8 cellular contexts compared by ENCODE assay signal in the genomic region with DNA sequence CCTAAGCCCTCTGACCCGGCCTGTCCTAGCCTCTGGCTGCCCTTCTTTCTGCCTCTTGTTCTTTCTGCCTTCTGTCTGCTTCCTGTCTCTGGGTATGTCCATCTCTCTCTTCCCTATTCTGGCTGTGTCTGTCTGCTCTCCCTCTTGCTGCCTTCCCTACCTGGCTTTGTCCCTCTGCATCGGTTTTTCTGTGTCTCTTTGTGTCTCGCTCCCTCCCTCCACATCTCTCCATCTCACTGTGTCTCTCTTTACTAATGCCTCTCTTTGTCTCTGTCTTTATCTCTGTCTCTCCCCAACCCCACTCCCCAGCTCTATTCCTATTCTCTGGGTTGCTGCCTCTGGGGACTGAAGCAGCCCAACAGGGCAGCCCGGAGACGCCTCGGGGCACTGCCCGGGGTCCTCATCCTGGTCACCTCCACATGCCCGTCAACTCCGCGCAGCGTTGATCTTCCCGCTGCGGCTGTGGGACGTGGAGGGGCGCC. TPM values are rescaled to one million over a fixed set of nuclear protein-coding genes. Genes with fewer than 3 reads are reported as not detected.
DNase-seq lines count a peak whose midpoint lies in the region; ATAC-seq and TF ChIP-seq lines count a peak whose summit lies in the region.

No MANE protein-coding gene starts in this region.

- H3K36me3 ChIP-seq in ovary, result no peaks in the 10 kb centered on the region

- H3K4me1 ChIP-seq in ovary (ENCODE audit: insufficient read depth), result peaks cover 16% of the 10 kb centered on the region

- TF ChIP-seq EP300 in ovary (IDR thresholded peaks at IDR 0.05), result no peak

- DNase-seq in NCI-H2107 treated with DMSO at 0.1 percent for 48 hours (lab: John Stamatoyannopoulos, UW; ENCODE audit: unreplicated experiment) (peak; percentile 52), NCI-H2107 (lab: John Stamatoyannopoulos, UW) (no peak), NCI-H69 (lab: John Stamatoyannopoulos, UW) (peak; percentile 86), dorsolateral prefrontal cortex (no peak), ovary (peak in 1 of 5 donors; percentile 24), HUDEP-2 (lab: John Stamatoyannopoulos, UW; ENCODE audit: unreplicated experiment in 76 of 76) (no peak)
- no peak for DNase-seq in stimulated activated naive CD4-positive, alpha-beta T cell treated with Interleukin-2 at 50 U/mL for 16 hours (lab: John Stamatoyannopoulos, UW)

- WGBS in ovary, 3 donors, result 1 to 3% (median 3%) methylated on average over 15 of the region's 15 CpGs

- intact Hi-C loops in dorsolateral prefrontal cortex (cut with DNase I) (loop anchor here (1.0 to 5.0 kb wide), 3 partner anchors 25 to 112 kb away; a partner anchor contains a TSS), ovary (cut with DNase I) (loop anchor here in 2 of 4 donors (1.0 to 2.0 kb wide), 2 partner anchors 25 to 27 kb away; no protein-coding TSS in a partner anchor)

- H3K9me3 ChIP-seq in ovary, result no peaks in the 10 kb centered on the region

- no peak for ATAC-seq in GM18861 (IDR thresholded peaks at IDR 0.05; ENCODE audit: unreplicated experiment)

- TF ChIP-seq CTCF in dorsolateral prefrontal cortex (IDR thresholded peaks at IDR 0.05 in 54 of 56, conservative IDR thresholded peaks at IDR 0.05 in 2 of 56; ENCODE audit: low read depth in 1 of 56, partially characterized antibody in 56 of 56) (no peak), ovary (IDR thresholded peaks at IDR 0.05) (no peak)

- TF ChIP-seq POLR2A in ovary (IDR thresholded peaks at IDR 0.05), result no peak

- H3K4me3 ChIP-seq in dorsolateral prefrontal cortex (peak overlapping the region; percentile 31 to 81 (median 67)), ovary (peak overlapping the region; percentile 26)

- H3K27ac ChIP-seq in dorsolateral prefrontal cortex, result peak overlapping the region in 57 of 59 donors; percentile 21 to 96 (median 87)
- no peak overlapping the region for H3K27ac ChIP-seq in ovary

- H3K27me3 ChIP-seq in dorsolateral prefrontal cortex, result peaks cover 0 to 30% (median 0%) of the 10 kb centered on the region in 45 donors
- peaks cover 2% of the 10 kb centered on the region for H3K27me3 ChIP-seq in ovary

RNA-seq across cellular contexts. Expression of a gene that starts 10.1 kb away (rescaled TPM):
- total RNA-seq in dorsolateral prefrontal cortex, result 10 to 100 TPM; 16.2 to 50.9 (median 31.5) TPM
- 100 to 1,000 TPM in 1 of 7 donors, 10 to 100 TPM in 6; 32.3 to 185 (median 46.6) TPM for total RNA-seq in ovary
- 10 to 100 TPM; 23.0 to 34.7 TPM for polyA plus RNA-seq in ovary

RNA-seq across cellular contexts. Expression of a gene that starts 11.4 kb away (rescaled TPM):
- total RNA-seq in dorsolateral prefrontal cortex (1 to 10 TPM in 116 of 120 experiments, under 1 TPM in 4; 0.70 to 7.1 (median 2.8) TPM), ovary (1 to 10 TPM in 6 of 7 donors, under 1 TPM in 1; 0.66 to 2.3 (median 1.8) TPM)
- 1 to 10 TPM in 1 of 2 donors, under 1 TPM in 1; 0.77 to 2.9 TPM for polyA plus RNA-seq in ovary

RNA-seq across cellular contexts. Expression of a gene that starts 23.0 kb away (rescaled TPM):
- total RNA-seq in dorsolateral prefrontal cortex, result 10 to 100 TPM in 3 of 120 experiments, 1 to 10 TPM in 113, under 1 TPM in 4; 0.56 to 14.0 (median 4.6) TPM
- total RNA-seq in ovary, result under 1 TPM in 1 of 7 donors, not detected in 6; 0.20 TPM
- polyA plus RNA-seq in ovary, result under 1 TPM in 1 of 2 donors, not detected in 1; 0.13 TPM

Comparison
In these comparisons a context has a peak if more than half of its experiments do, and no peak if none do; other contexts are left out.
1. DNase-seq: peak in NCI-H2107 treated with DMSO at 0.1 percent for 48 hours (single experiment) and NCI-H69 (single experiment); none in NCI-H2107 (single experiment), dorsolateral prefrontal cortex (0 of 10), stimulated activated naive CD4-positive, alpha-beta T cell treated with Interleukin-2 at 50 U/mL for 16 hours (single experiment) and HUDEP-2 (0 of 76).
2. H3K27ac ChIP-seq: peak in dorsolateral prefrontal cortex (57 of 59); none in ovary (0 of 2).